8 cellular contexts compared by ENCODE assay signal in the genomic region with DNA sequence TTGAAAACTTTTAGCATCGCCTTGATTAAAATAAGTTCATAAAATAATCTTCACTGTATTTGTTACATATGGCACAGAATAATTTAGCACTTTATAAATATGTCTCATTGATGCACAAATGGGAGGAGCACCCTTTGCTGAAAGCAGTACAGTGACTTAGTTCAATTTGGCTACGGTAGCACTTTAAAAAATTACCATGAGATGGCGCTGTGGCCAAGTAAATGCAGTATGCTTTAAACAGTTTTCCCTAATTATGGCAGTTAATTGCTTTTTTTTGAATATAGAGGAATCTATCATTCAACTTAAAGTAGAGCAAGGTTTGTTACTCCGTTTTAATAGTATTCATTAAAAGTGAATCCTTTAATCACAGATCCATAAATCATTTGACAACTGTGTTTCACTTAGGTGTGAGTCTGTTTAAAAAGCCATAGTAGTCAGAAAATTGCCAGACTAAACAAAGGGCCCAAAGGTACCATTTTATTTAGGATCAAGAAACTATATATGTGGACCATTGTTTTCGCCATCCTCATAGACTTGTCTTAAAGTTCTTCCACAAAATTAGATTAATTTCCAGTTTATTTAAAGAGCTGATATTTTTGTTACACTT. TPM values are rescaled to one million over a fixed set of nuclear protein-coding genes. Genes with fewer than 3 reads are reported as not detected.
DNase-seq lines count a peak whose midpoint lies in the region; ATAC-seq, FAIRE-seq and TF ChIP-seq lines count a peak whose summit lies in the region.

No MANE protein-coding gene starts in this region.

- no peak overlapping the region for H3K4me2 ChIP-seq in keratinocyte (ENCODE audit: control insufficient read depth, extremely low read depth, insufficient read depth, low read depth, low read length)

- FAIRE-seq in keratinocyte (lab: Jason Lieb, UNC), result peak; percentile 32

- DNase-seq in DMS79 (lab: John Stamatoyannopoulos, UW), result peak; percentile 2
- peak; percentile 24 to 69 for DNase-seq in HAP-1 (ENCODE audit: low spot score in 2 of 2)
- DNase-seq in NOMO-1 (lab: John Stamatoyannopoulos, UW; ENCODE audit: unreplicated experiment in 2 of 2), result peak; percentile 38 to 40
- DNase-seq in astrocyte of the hippocampus (ENCODE audit: low read depth, low spot score), result peak; percentile 72
- DNase-seq in keratinocyte (ENCODE audit: low read depth, low spot score), result no peak
- DNase-seq in stimulated activated CD4-positive, alpha-beta T cell treated with anti-CD3 and anti-CD28 coated beads, TNF-alpha, amount 100 ng/mL, for 24 hours (ENCODE audit: low read depth in 3 of 3), result peak in 2 of 3 experiments; percentile 2 to 9
- DNase-seq in NCI-H1436 treated with DMSO at 0.1 percent for 48 hours (lab: John Stamatoyannopoulos, UW), result no peak

- H3K27me3 ChIP-seq in HAP-1 (ENCODE audit: low read depth), result peaks cover 5% of the 10 kb centered on the region; the same call in 1 of the 2 replicates
- no peaks in the 10 kb centered on the region for H3K27me3 ChIP-seq in keratinocyte (ENCODE audit: control insufficient read depth, extremely low read depth, insufficient read depth, low read length)

- H3K27ac ChIP-seq in keratinocyte (ENCODE audit: control insufficient read depth, insufficient read depth, low read length), result no peak overlapping the region

- H3K4me3 ChIP-seq in HAP-1 (no peak overlapping the region), keratinocyte (ENCODE audit: control insufficient read depth in 2 of 3, extremely low read depth in 1 of 3, insufficient read depth in 2 of 3, low read depth in 1 of 3, low read length in 3 of 3) (no peak overlapping the region)

- no peaks in the 10 kb centered on the region for H3K36me3 ChIP-seq in HAP-1 (replicated peaks)
- no peaks in the 10 kb centered on the region for H3K36me3 ChIP-seq in keratinocyte (ENCODE audit: control insufficient read depth in 2 of 2, extremely low read depth in 1 of 2, insufficient read depth in 2 of 2, low read length in 2 of 2)

- H3K4me1 ChIP-seq in HAP-1 (no peaks in the 10 kb centered on the region), keratinocyte (ENCODE audit: control insufficient read depth, extremely low read depth, insufficient read depth, low read length) (no peaks in the 10 kb centered on the region)

- in situ Hi-C loops in HAP-1 (cut with MboI; ENCODE audit: low sequenced_read_pairs), result loop anchor here (25.0 kb wide), 2 partner anchors 931 to 1931 kb away; no protein-coding TSS in a partner anchor

- H3K9ac ChIP-seq in keratinocyte (ENCODE audit: control insufficient read depth, extremely low read depth, insufficient read depth, low read length), result no peak overlapping the region

- TF ChIP-seq CTCF in keratinocyte (optimal IDR thresholded peaks at IDR 0.05 in 1 of 3, IDR thresholded peaks at IDR 0.05 in 1 of 3, conservative IDR thresholded peaks at IDR 0.05 in 1 of 3; ENCODE audit: extremely low read depth in 1 of 3, insufficient read depth in 2 of 3, low read length in 3 of 3), result peak; percentile 40 to 71 (median 54)

- no peaks in the 10 kb centered on the region for H3K9me1 ChIP-seq in keratinocyte (ENCODE audit: control insufficient read depth, extremely low read depth, insufficient read depth, low read length)

- no peaks in the 10 kb centered on the region for H3K9me3 ChIP-seq in HAP-1
- no peaks in the 10 kb centered on the region for H3K9me3 ChIP-seq in keratinocyte (ENCODE audit: control insufficient read depth, low read depth, low read length)

- H4K20me1 ChIP-seq in keratinocyte (ENCODE audit: control insufficient read depth, extremely low read depth, insufficient read depth, low read length), result no peaks in the 10 kb centered on the region

- dilution Hi-C loops in keratinocyte (cut with MboI; ENCODE audit: extremely low pct_ligation_motif_present, low sequenced_read_pairs), result no loop called here

- no peaks in the 10 kb centered on the region for H3K79me2 ChIP-seq in keratinocyte (ENCODE audit: control insufficient read depth, insufficient read depth, low read length)

- H2AFZ ChIP-seq in keratinocyte (ENCODE audit: control insufficient read depth, low read length), result no peak overlapping the region

- no peak for ATAC-seq in GM21619 (IDR thresholded peaks at IDR 0.05; ENCODE audit: unreplicated experiment)

RNA-seq across cellular contexts. Expression of a gene that starts 34.7 kb away (rescaled TPM):
- polyA plus RNA-seq in keratinocyte, result 125 to 181 TPM (median 137 TPM) in 3 replicates
- 8.8 TPM for polyA plus RNA-seq in keratinocyte (2011; ENCODE audit: low read depth)
- polyA plus RNA-seq in keratinocyte (2011; cell fraction: cytosol; rRNA removed), result 89.0 and 204 TPM in 2 replicates
- 87.0 and 91.9 TPM in 2 replicates for polyA plus RNA-seq in keratinocyte (2011; cell fraction: nucleus; rRNA removed)
- polyA plus RNA-seq in keratinocyte (2012; ENCODE audit: low replicate concordance), result 63.0 and 129 TPM in 2 replicates
- polyA minus RNA-seq in keratinocyte, result 13.8 to 88.9 TPM (median 58.5 TPM) in 3 replicates
- polyA minus RNA-seq in keratinocyte (2011; cell fraction: cytosol; rRNA and poly(A)+ RNA removed), result 62.0 TPM
- 24.5 and 38.9 TPM in 2 replicates for polyA minus RNA-seq in keratinocyte (2011; cell fraction: nucleus; rRNA and poly(A)+ RNA removed)

Comparison
In these comparisons a context has a peak if more than half of its experiments do, and no peak if none do; other contexts are left out.
1. DNase-seq: peak in DMS79 (single experiment), HAP-1 (2 of 2), NOMO-1 (2 of 2), astrocyte of the hippocampus (single experiment) and stimulated activated CD4-positive, alpha-beta T cell treated with anti-CD3 and anti-CD28 coated beads, TNF-alpha, amount 100 ng/mL, for 24 hours (2 of 3); none in keratinocyte (single experiment) and NCI-H1436 treated with DMSO at 0.1 percent for 48 hours (single experiment).